ENCODE assay signal across 23 cellular contexts in genomic region chr3:99325407-99325806, GRCh38.
DNase-seq lines count a peak whose midpoint lies in the region; ATAC-seq and TF ChIP-seq lines count a peak whose summit lies in the region.
"Had no signal": no experiment of that assay in that cellular context is flagged by ENCODE, and none has a peak within 500 bp of the region (broad histone marks: within the 10 kb centered on the region; RNA-seq: fewer than 3 reads in every experiment).

No MANE protein-coding gene starts in this region.

- no peaks in the 10 kb centered on the region for H3K79me2 ChIP-seq in GM23248 (ENCODE audit: insufficient read depth)

- in situ Hi-C loops in GM23248 (cut with MboI), result no loop called here

- peaks cover 7% of the 10 kb centered on the region for H3F3A ChIP-seq in GM23248 (ENCODE audit: insufficient read depth)

- H3K4me3 ChIP-seq in GM23248 (no peak overlapping the region), fibroblast of pulmonary artery (replicated peaks; ENCODE audit: low read depth, low read length) (no peak overlapping the region), mucosa of descending colon (no peak overlapping the region), tibial artery (no peak overlapping the region)
- H3K4me3 ChIP-seq: A549, MG63, skin epidermis had no signal

- H2AFZ ChIP-seq in GM23248, result no peak overlapping the region

- H3K27ac ChIP-seq in GM23248 (no peak overlapping the region), tibial artery (no peak overlapping the region)
- H3K27ac ChIP-seq: A549, RWPE1, skin epidermis had no signal

- no peaks in the 10 kb centered on the region for H4K20me1 ChIP-seq in GM23248 (ENCODE audit: insufficient read depth)

- H3K27me3 ChIP-seq in GM23248 (replicated peaks; ENCODE audit: insufficient read depth) (no peaks in the 10 kb centered on the region), tibial artery (no peaks in the 10 kb centered on the region)
- H3K27me3 ChIP-seq: MG63 had no signal

- ATAC-seq in mucosa of descending colon, result peak; percentile 23
- no peak for ATAC-seq in GM18502 (IDR thresholded peaks at IDR 0.05; ENCODE audit: poor library complexity, unreplicated experiment)
- ATAC-seq: A549; activated CD4-positive, alpha-beta T cell treated with anti-CD3 and anti-CD28 coated beads for 36 hours; CD8-positive, alpha-beta T cell; stimulated activated naive CD8-positive, alpha-beta T cell treated with anti-CD3 and anti-CD28 coated beads, Interleukin-15, amount 100 ng/mL, for 72 hours had no signal

- H3K4me2 ChIP-seq in GM23248 (ENCODE audit: unreplicated experiment), result no peak overlapping the region
- H3K4me2 ChIP-seq: A549 had no signal

- TF ChIP-seq CTCF in fibroblast of pulmonary artery (IDR thresholded peaks at IDR 0.05; ENCODE audit: low read length, missing control alignments) (no peak), mucosa of descending colon (IDR thresholded peaks at IDR 0.05) (no peak), tibial artery (IDR thresholded peaks at IDR 0.05) (no peak)

- H3K9me3 ChIP-seq in GM23248 (ENCODE audit: low read depth), result no peaks in the 10 kb centered on the region
- no peaks in the 10 kb centered on the region for H3K9me3 ChIP-seq in mucosa of descending colon
- no peaks in the 10 kb centered on the region for H3K9me3 ChIP-seq in tibial artery
- H3K9me3 ChIP-seq: A549, MG63 had no signal

- no peak overlapping the region for H3K9ac ChIP-seq in GM23248

- H3K9me2 ChIP-seq in GM23248 (ENCODE audit: insufficient read depth), result no peaks in the 10 kb centered on the region

- DNase-seq in GM23248 (peak; percentile 47), OCI-M1 (lab: John Stamatoyannopoulos, UW) (peak; percentile 39), fibroblast of pulmonary artery (ENCODE audit: low read depth) (peak; percentile 79), mucosa of descending colon (no peak), retina (no peak), NCI-H1436 treated with DMSO at 0.1 percent for 48 hours (lab: John Stamatoyannopoulos, UW) (no peak), tibial artery (no peak)
- DNase-seq: activated CD4-positive, alpha-beta T cell treated with anti-CD3 and anti-CD28 coated beads for 36 hours; activated effector memory CD4-positive, alpha-beta T cell treated with anti-CD3 and anti-CD28 coated beads, Interleukin-2, amount 50 U/mL, for 16 hours; activated T-cell treated with anti-CD3 and anti-CD28 coated beads for 4 hours; CD8-positive, alpha-beta T cell; dermis blood vessel endothelial cell; EL; H9; NCI-H2081; NCI-H2227 treated with DMSO at 0.1 percent for 48 hours; NCI-H748 treated with DMSO at 0.1 percent for 48 hours; stimulated activated naive CD8-positive, alpha-beta T cell treated with anti-CD3 and anti-CD28 coated beads, Interleukin-15, amount 100 ng/mL, for 72 hours had no signal

- WGBS in GM23248 (ENCODE audit: low coverage in 1 of 2, low lambda C conversion rate in 2 of 2, missing lambda C conversion rate in 2 of 2), 2 experiments, result 52 to 61% methylated on average over 4 of the region's 4 CpGs

- intact Hi-C loops in mucosa of descending colon (cut with DNase I, micrococcal nuclease) (no loop called here), tibial artery (cut with DNase I; ENCODE audit: low total_unique reads) (no loop called here)

- H3K4me1 ChIP-seq in GM23248 (ENCODE audit: insufficient read depth) (peaks cover 9% of the 10 kb centered on the region), mucosa of descending colon (ENCODE audit: low read depth) (no peaks in the 10 kb centered on the region), tibial artery (peaks cover 0 to 24% (median under 1%) of the 10 kb centered on the region in 4 donors)
- H3K4me1 ChIP-seq: A549 had no signal

- no peaks in the 10 kb centered on the region for H3K36me3 ChIP-seq in GM23248 (ENCODE audit: low read depth)
- no peaks in the 10 kb centered on the region for H3K36me3 ChIP-seq in mucosa of descending colon (ENCODE audit: low read depth)
- H3K36me3 ChIP-seq in tibial artery, result no peaks in the 10 kb centered on the region
- H3K36me3 ChIP-seq: MG63 had no signal

Comparison
In these comparisons a context has a peak if more than half of its experiments do, and no peak if none do; other contexts are left out.
1. DNase-seq: peak in GM23248 (single experiment), OCI-M1 (single experiment) and fibroblast of pulmonary artery (single experiment); none in mucosa of descending colon (0 of 3), retina (single experiment), NCI-H1436 treated with DMSO at 0.1 percent for 48 hours (single experiment) and tibial artery (0 of 2).